ENCODE assay signal across 1 cellular context in the genomic region with DNA sequence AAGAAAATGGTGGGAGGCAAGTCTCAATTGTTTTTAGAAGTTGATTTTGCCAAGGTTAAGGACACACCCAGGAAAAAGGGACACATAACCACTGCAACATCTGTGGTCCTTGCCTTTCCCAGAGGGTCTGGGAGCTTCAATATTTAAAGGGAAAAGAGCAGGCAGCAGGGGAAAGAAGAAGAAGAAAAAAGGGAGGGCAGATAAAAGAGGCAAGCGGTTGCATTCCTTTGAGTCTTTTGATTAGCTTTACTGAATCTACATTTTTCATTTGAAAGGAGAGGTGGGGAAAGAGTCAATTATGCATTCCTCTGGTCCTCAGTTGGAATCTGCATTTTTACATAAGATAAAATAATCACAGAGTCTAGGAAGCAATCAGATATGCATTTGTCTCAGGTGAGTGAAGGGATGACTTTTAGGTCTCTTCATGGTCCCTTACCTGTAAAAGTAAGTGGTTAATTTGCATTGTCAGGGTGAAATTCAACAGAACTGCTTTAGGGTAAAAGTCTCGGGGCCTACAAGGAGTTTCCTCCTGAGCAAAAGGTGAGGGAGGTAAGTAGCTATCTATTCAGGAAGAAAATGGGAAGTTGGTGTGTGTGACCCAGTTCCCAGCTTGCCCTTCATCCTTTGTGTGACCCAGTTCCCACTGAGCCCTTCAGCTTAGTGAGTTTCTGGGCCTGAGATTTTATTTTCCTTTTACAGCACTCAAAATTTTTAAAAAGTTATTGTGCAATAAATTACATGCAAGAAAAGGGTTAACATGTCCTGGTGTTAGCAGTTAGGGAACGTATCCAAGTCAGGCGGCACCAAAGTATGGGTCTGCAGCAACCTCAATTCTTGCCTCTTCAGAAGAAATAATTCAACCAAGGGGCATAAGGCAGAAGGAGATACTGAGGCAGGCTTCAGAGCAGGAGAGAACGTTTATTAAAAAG.
A peak's percentile ranks its signal among the peaks of the same experiment; 100 is the strongest.
TF ChIP-seq lines count a peak whose summit lies in the region.

No MANE protein-coding gene starts in this region.

TF ChIP-seq in H1, 55 proteins besides CTCF, POLR2A, EP300 and RAD21:
- TF ChIP-seq BRCA1 (IDR thresholded peaks at IDR 0.05; ENCODE audit: low read depth, low read length), result no peak
- no peak for TF ChIP-seq CBX5 (IDR thresholded peaks at IDR 0.05; ENCODE audit: low read depth, low read length)
- no peak for TF ChIP-seq ASH2L (IDR thresholded peaks at IDR 0.05; ENCODE audit: low read length)
- TF ChIP-seq, protein P1, sequence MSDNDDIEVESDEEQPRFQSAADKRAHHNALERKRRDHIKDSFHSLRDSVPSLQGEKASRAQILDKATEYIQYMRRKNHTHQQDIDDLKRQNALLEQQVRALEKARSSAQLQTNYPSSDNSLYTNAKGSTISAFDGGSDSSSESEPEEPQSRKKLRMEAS (IDR thresholded peaks at IDR 0.05), result no peak
- no peak for TF ChIP-seq EZH2 (IDR thresholded peaks at IDR 0.05; ENCODE audit: low read depth, low read length, severe bottlenecking)
- TF ChIP-seq GABPA (IDR thresholded peaks at IDR 0.05; ENCODE audit: borderline replicate concordance, insufficient read depth, low read length), result no peak
- TF ChIP-seq, protein P2, sequence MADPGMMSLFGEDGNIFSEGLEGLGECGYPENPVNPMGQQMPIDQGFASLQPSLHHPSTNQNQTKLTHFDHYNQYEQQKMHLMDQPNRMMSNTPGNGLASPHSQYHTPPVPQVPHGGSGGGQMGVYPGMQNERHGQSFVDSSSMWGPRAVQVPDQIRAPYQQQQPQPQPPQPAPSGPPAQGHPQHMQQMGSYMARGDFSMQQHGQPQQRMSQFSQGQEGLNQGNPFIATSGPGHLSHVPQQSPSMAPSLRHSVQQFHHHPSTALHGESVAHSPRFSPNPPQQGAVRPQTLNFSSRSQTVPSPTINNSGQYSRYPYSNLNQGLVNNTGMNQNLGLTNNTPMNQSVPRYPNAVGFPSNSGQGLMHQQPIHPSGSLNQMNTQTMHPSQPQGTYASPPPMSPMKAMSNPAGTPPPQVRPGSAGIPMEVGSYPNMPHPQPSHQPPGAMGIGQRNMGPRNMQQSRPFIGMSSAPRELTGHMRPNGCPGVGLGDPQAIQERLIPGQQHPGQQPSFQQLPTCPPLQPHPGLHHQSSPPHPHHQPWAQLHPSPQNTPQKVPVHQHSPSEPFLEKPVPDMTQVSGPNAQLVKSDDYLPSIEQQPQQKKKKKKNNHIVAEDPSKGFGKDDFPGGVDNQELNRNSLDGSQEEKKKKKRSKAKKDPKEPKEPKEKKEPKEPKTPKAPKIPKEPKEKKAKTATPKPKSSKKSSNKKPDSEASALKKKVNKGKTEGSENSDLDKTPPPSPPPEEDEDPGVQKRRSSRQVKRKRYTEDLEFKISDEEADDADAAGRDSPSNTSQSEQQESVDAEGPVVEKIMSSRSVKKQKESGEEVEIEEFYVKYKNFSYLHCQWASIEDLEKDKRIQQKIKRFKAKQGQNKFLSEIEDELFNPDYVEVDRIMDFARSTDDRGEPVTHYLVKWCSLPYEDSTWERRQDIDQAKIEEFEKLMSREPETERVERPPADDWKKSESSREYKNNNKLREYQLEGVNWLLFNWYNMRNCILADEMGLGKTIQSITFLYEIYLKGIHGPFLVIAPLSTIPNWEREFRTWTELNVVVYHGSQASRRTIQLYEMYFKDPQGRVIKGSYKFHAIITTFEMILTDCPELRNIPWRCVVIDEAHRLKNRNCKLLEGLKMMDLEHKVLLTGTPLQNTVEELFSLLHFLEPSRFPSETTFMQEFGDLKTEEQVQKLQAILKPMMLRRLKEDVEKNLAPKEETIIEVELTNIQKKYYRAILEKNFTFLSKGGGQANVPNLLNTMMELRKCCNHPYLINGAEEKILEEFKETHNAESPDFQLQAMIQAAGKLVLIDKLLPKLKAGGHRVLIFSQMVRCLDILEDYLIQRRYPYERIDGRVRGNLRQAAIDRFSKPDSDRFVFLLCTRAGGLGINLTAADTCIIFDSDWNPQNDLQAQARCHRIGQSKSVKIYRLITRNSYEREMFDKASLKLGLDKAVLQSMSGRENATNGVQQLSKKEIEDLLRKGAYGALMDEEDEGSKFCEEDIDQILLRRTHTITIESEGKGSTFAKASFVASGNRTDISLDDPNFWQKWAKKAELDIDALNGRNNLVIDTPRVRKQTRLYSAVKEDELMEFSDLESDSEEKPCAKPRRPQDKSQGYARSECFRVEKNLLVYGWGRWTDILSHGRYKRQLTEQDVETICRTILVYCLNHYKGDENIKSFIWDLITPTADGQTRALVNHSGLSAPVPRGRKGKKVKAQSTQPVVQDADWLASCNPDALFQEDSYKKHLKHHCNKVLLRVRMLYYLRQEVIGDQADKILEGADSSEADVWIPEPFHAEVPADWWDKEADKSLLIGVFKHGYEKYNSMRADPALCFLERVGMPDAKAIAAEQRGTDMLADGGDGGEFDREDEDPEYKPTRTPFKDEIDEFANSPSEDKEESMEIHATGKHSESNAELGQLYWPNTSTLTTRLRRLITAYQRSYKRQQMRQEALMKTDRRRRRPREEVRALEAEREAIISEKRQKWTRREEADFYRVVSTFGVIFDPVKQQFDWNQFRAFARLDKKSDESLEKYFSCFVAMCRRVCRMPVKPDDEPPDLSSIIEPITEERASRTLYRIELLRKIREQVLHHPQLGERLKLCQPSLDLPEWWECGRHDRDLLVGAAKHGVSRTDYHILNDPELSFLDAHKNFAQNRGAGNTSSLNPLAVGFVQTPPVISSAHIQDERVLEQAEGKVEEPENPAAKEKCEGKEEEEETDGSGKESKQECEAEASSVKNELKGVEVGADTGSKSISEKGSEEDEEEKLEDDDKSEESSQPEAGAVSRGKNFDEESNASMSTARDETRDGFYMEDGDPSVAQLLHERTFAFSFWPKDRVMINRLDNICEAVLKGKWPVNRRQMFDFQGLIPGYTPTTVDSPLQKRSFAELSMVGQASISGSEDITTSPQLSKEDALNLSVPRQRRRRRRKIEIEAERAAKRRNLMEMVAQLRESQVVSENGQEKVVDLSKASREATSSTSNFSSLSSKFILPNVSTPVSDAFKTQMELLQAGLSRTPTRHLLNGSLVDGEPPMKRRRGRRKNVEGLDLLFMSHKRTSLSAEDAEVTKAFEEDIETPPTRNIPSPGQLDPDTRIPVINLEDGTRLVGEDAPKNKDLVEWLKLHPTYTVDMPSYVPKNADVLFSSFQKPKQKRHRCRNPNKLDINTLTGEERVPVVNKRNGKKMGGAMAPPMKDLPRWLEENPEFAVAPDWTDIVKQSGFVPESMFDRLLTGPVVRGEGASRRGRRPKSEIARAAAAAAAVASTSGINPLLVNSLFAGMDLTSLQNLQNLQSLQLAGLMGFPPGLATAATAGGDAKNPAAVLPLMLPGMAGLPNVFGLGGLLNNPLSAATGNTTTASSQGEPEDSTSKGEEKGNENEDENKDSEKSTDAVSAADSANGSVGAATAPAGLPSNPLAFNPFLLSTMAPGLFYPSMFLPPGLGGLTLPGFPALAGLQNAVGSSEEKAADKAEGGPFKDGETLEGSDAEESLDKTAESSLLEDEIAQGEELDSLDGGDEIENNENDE (IDR thresholded peaks at IDR 0.05; ENCODE audit: insufficient replicate concordance, low read length), result peak; percentile 21
- TF ChIP-seq CEBPB (IDR thresholded peaks at IDR 0.05; ENCODE audit: low read depth, low read length), result peak; percentile 73; the same call in 1 of the 2 replicates
